Comparison of ENCODE assay signal across 23 cellular contexts in genomic region chr15:37709669-37710068, GRCh38.
"Had no signal": no experiment of that assay in that cellular context is flagged by ENCODE, and none has a peak within 500 bp of the region (broad histone marks: within the 10 kb centered on the region; RNA-seq: fewer than 3 reads in every experiment).

No MANE protein-coding gene starts in this region.

- H3K27me3 ChIP-seq: adrenal gland, colonic mucosa had no signal

- H3K4me1 ChIP-seq: adrenal gland, colonic mucosa had no signal

- DNase-seq: activated CD4-positive, alpha-beta memory T cell treated with anti-CD3 and anti-CD28 coated beads, Interleukin-2, amount 10 ng/mL, durations not matched to agents 7 days and 5 days; activated CD4-positive, alpha-beta T cell treated with anti-CD3 and anti-CD28 coated beads for 36 hours; activated CD4-positive, alpha-beta T cell treated with anti-CD3 and anti-CD28 coated beads, Interleukin-2, amount 50 U/mL, for 1 hour; activated naive CD4-positive, alpha-beta T cell treated with anti-CD3 and anti-CD28 coated beads, Interleukin-2, amount 50 U/mL, for 16 hours; activated naive CD8-positive, alpha-beta T cell treated with anti-CD3 and anti-CD28 coated beads, Interleukin-2, amount 10 ng/mL, durations not matched to agents 7 days and 5 days; activated T-cell treated with anti-CD3 and anti-CD28 coated beads for 4 hours; activated T-cell treated with anti-CD3 and anti-CD28 coated beads, Interleukin-2, amount 50 U/mL, for 72 hours; adrenal gland; anterior cingulate cortex; cerebellar nuclear complex; colonic mucosa; Karpas-422; MM.1S; NCI-H1105 treated with DMSO at 0.1 percent for 48 hours; NCI-H2029 treated with DMSO at 0.1 percent for 48 hours; OCI-M1; RPMI8226; T-helper 1 cell; WERI-Rb-1 had no signal

- H3K9me3 ChIP-seq: adrenal gland, colonic mucosa had no signal

- H3K4me3 ChIP-seq: adrenal gland, colonic mucosa, K562, SK-N-MC had no signal

- H3K27ac ChIP-seq: adrenal gland, colonic mucosa, SK-N-MC, WERI-Rb-1 had no signal

- ATAC-seq: activated CD4-positive, alpha-beta T cell treated with anti-CD3 and anti-CD28 coated beads for 36 hours; activated T-cell treated with anti-CD3 and anti-CD28 coated beads, Interleukin-2, amount 50 U/mL, for 72 hours; K562; Panc1; Right ventricle myocardium inferior had no signal

- H3K36me3 ChIP-seq: adrenal gland, colonic mucosa, WERI-Rb-1 had no signal
